Comparison of ENCODE assay signal across 17 cellular contexts in genomic region chrX:122055979-122056715, GRCh38.
DNase-seq lines count a peak whose midpoint lies in the region; ATAC-seq and TF ChIP-seq lines count a peak whose summit lies in the region.
"Had no signal": no experiment of that assay in that cellular context is flagged by ENCODE, and none has a peak within 500 bp of the region (broad histone marks: within the 10 kb centered on the region; RNA-seq: fewer than 3 reads in every experiment).

No MANE protein-coding gene starts in this region.

- no peak overlapping the region for H3K4me3 ChIP-seq in fibroblast of mammary gland (ENCODE audit: control insufficient read depth, low read depth, low read length)
- H3K4me3 ChIP-seq: GM12878, GM23338, HAP-1 had no signal

- no peak for TF ChIP-seq CTCF in fibroblast of mammary gland (conservative IDR thresholded peaks at IDR 0.05; ENCODE audit: control insufficient read depth, insufficient read depth, low read depth, low read length)

- ATAC-seq in GM18520 (IDR thresholded peaks at IDR 0.05; ENCODE audit: unreplicated experiment) (no peak), GM18868 (IDR thresholded peaks at IDR 0.05; ENCODE audit: unreplicated experiment) (no peak)
- ATAC-seq: GM12878, GM23338 had no signal

- DNase-seq in OCI-M1 (lab: John Stamatoyannopoulos, UW) (peak; percentile 14), RPMI7951 (ENCODE audit: low read depth) (peak; percentile 73), cerebellar cortex (ENCODE audit: low spot score) (peak; percentile 0), fibroblast of mammary gland (ENCODE audit: low read depth) (peak; percentile 4)
- DNase-seq: C1 segment of cervical spinal cord; Calu3; CD4-positive, alpha-beta memory T cell; COR-L47; DMS79; EL; GDM1; HFFc6 had no signal

Comparison
In these comparisons a context has a peak if more than half of its experiments do, and no peak if none do; other contexts are left out.
1. DNase-seq: peak in every context shown above with its lines; median percentile 73 in RPMI7951; 14 in OCI-M1; 4 in fibroblast of mammary gland; 0 in cerebellar cortex.